18 cellular contexts compared by ENCODE assay signal in the genomic region with DNA sequence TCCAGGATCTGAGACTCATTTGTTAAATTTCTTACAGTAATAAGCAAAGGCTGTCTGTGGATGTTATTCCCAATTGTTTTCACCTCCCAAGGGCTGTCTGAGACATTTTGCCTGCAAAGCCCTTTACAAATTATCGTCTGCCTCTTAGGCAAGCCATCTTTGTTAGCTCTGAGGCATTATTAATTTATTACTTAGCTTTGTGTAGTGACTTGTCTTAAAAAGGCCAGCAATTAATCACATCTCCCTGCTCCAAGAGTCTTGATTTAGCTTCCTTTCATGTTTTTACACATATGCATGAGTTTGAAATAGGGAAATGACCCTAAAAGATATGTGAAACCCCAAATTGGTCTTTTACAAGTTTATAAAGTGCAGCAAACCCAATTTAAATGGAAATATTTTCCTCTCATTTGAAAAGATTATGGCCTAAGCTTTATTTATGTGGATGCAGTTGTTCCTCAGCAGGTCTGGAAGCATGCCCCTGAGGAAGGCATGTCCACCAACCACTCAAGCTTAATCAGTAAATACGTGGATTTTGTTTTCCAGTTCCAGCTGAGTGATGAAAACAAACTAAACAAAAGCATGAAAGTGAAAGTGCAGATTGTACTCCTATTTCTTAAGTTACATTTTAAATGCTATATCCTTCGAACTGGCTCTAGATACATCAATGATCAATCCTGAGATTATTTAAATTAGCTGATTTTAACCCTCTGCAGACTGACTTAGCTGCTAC.
A peak's percentile ranks its signal among the peaks of the same experiment; 100 is the strongest.
DNase-seq lines count a peak whose midpoint lies in the region; ATAC-seq and TF ChIP-seq lines count a peak whose summit lies in the region.
"Had no signal": no experiment of that assay in that cellular context is flagged by ENCODE, and none has a peak within 500 bp of the region (broad histone marks: within the 10 kb centered on the region; RNA-seq: fewer than 3 reads in every experiment).

No MANE protein-coding gene starts in this region.

- peak overlapping the region in 2 of 4 experiments; percentile 4 to 17 for H3K4me3 ChIP-seq in fibroblast of lung (replicated peaks in 1 of 4; ENCODE audit: control extremely low read depth in 1 of 4, insufficient read depth in 1 of 4, low read depth in 3 of 4, low read length in 4 of 4)
- no peak overlapping the region for H3K4me3 ChIP-seq in neural progenitor cell
- H3K4me3 ChIP-seq in SJCRH30: no peak overlapping the region
- H3K4me3 ChIP-seq: MG63, spleen, thyroid gland had no signal

- H3K27ac Mint-ChIP-seq in neural progenitor cell: no peak overlapping the region
- no peak overlapping the region for H3K27ac Mint-ChIP-seq in progenitor cell of endocrine pancreas
- H3K27ac Mint-ChIP-seq: activated B cell treated with CpG ODN at 0.5 μM for 24 hours; CD4-positive, alpha-beta T cell; T-helper 1 cell treated with Interleukin-12 subunit alpha and Interleukin-12 subunit beta and Interleukin-4 antibody, amounts not matched to agents 30 μg/mL and 1 μg/mL, for 36 hours had no signal

- no peaks in the 10 kb centered on the region for H4K20me1 ChIP-seq in fibroblast of lung (ENCODE audit: control insufficient read depth, extremely low read depth, insufficient read depth, low read length)
- H4K20me1 ChIP-seq in neural progenitor cell (ENCODE audit: low read depth): no peaks in the 10 kb centered on the region

- peak; percentile 1 for DNase-seq in A172 (ENCODE audit: low spot score)
- peak; percentile 30 for DNase-seq in M059J (ENCODE audit: low read depth)
- peak; percentile 31 to 60 for DNase-seq in fibroblast of lung (ENCODE audit: low read depth in 2 of 2)
- DNase-seq in neural progenitor cell (ENCODE audit: low spot score): no peak
- DNase-seq in NCI-H146 treated with DMSO at 0.1 percent for 48 hours (lab: John Stamatoyannopoulos, UW; ENCODE audit: unreplicated experiment): no peak
- DNase-seq in progenitor cell of endocrine pancreas (ENCODE audit: low spot score, unreplicated experiment): no peak
- no peak for DNase-seq in SJCRH30
- DNase-seq: activated B cell treated with CpG ODN at 0.5 μM for 24 hours; CD4-positive, alpha-beta T cell; foreskin keratinocyte; left colon; MG63; NCI-H1694 treated with DMSO at 0.1 percent for 48 hours; NCI-H446; spleen; thyroid gland had no signal

- H3K79me2 ChIP-seq in fibroblast of lung (ENCODE audit: control insufficient read depth, insufficient read depth, low read length) (no peaks in the 10 kb centered on the region), neural progenitor cell (ENCODE audit: low read depth) (no peaks in the 10 kb centered on the region)

- H3F3A ChIP-seq in neural progenitor cell (ENCODE audit: low read depth): no peaks in the 10 kb centered on the region

- H3K9ac ChIP-seq in fibroblast of lung (ENCODE audit: insufficient read depth, low read length): no peak overlapping the region
- H3K9ac ChIP-seq in neural progenitor cell: no peak overlapping the region

- H3K9me3 Mint-ChIP-seq in neural progenitor cell: no peaks in the 10 kb centered on the region
- H3K9me3 Mint-ChIP-seq in progenitor cell of endocrine pancreas (ENCODE audit: low read depth): peaks cover 13% of the 10 kb centered on the region
- H3K9me3 Mint-ChIP-seq: T-helper 1 cell treated with Interleukin-12 subunit alpha and Interleukin-12 subunit beta and Interleukin-4 antibody, amounts not matched to agents 30 μg/mL and 1 μg/mL, for 36 hours had no signal

- TF ChIP-seq CTCF in fibroblast of lung (conservative IDR thresholded peaks at IDR 0.05 in 1 of 2, IDR thresholded peaks at IDR 0.05 in 1 of 2; ENCODE audit: low read depth in 1 of 2, low read length in 2 of 2) (no peak), neural progenitor cell (IDR thresholded peaks at IDR 0.05) (no peak), progenitor cell of endocrine pancreas (IDR thresholded peaks at IDR 0.05; ENCODE audit: unreplicated experiment) (no peak)

- H2AFZ ChIP-seq in fibroblast of lung (ENCODE audit: low read length) (peak overlapping the region; percentile 40), neural progenitor cell (replicated peaks) (peak overlapping the region; percentile 89)

- no peaks in the 10 kb centered on the region for H3K27me3 Mint-ChIP-seq in neural progenitor cell (ENCODE audit: insufficient read depth, low read depth)
- no peaks in the 10 kb centered on the region for H3K27me3 Mint-ChIP-seq in progenitor cell of endocrine pancreas
- H3K27me3 Mint-ChIP-seq: activated B cell treated with CpG ODN at 0.5 μM for 24 hours; CD4-positive, alpha-beta T cell had no signal

- H3K4me1 Mint-ChIP-seq in neural progenitor cell (no peaks in the 10 kb centered on the region), progenitor cell of endocrine pancreas (ENCODE audit: low read depth) (peaks cover 6% of the 10 kb centered on the region)

- H3K27ac ChIP-seq in fibroblast of lung (ENCODE audit: insufficient read depth, low read length) (peak overlapping the region; percentile 63), neural progenitor cell (no peak overlapping the region), SJCRH30 (no peak overlapping the region)
- H3K27ac ChIP-seq: foreskin keratinocyte, thyroid gland had no signal

- no peaks in the 10 kb centered on the region for H3K27me3 ChIP-seq in fibroblast of lung (ENCODE audit: control insufficient read depth, insufficient read depth, low read length)
- H3K27me3 ChIP-seq in neural progenitor cell: no peaks in the 10 kb centered on the region
- no peaks in the 10 kb centered on the region; the same call in none of the 2 replicates for H3K27me3 ChIP-seq in SJCRH30
- H3K27me3 ChIP-seq: foreskin keratinocyte, MG63, spleen, thyroid gland had no signal

- H3K36me3 Mint-ChIP-seq in neural progenitor cell (no peaks in the 10 kb centered on the region), progenitor cell of endocrine pancreas (ENCODE audit: insufficient read depth) (no peaks in the 10 kb centered on the region)

- peak overlapping the region; percentile 93 for H3K4me2 ChIP-seq in fibroblast of lung (ENCODE audit: extremely low read depth, insufficient read depth, low read length)
- no peak overlapping the region for H3K4me2 ChIP-seq in neural progenitor cell

- H3K9me3 ChIP-seq in fibroblast of lung (ENCODE audit: control insufficient read depth, insufficient read depth, low read depth, low read length) (no peaks in the 10 kb centered on the region), neural progenitor cell (ENCODE audit: low read depth) (no peaks in the 10 kb centered on the region), SJCRH30 (replicated peaks) (no peaks in the 10 kb centered on the region)
- H3K9me3 ChIP-seq: thyroid gland had no signal

- H3K4me1 ChIP-seq in fibroblast of lung (ENCODE audit: control insufficient read depth, extremely low read depth, insufficient read depth, low read length) (peaks cover 26% of the 10 kb centered on the region), neural progenitor cell (peaks cover 11% of the 10 kb centered on the region), SJCRH30 (no peaks in the 10 kb centered on the region)
- H3K4me1 ChIP-seq: foreskin keratinocyte, spleen had no signal

- H3K36me3 ChIP-seq in fibroblast of lung (ENCODE audit: control insufficient read depth, insufficient read depth, low read length): no peaks in the 10 kb centered on the region
- no peaks in the 10 kb centered on the region for H3K36me3 ChIP-seq in neural progenitor cell
- H3K36me3 ChIP-seq in SJCRH30: no peaks in the 10 kb centered on the region
- H3K36me3 ChIP-seq: MG63, spleen, thyroid gland had no signal

- ATAC-seq in HG02938 (IDR thresholded peaks at IDR 0.05; ENCODE audit: unreplicated experiment): no peak
- ATAC-seq: foreskin keratinocyte, left colon had no signal

- no peak overlapping the region for H3K4me3 Mint-ChIP-seq in neural progenitor cell
- no peak overlapping the region for H3K4me3 Mint-ChIP-seq in progenitor cell of endocrine pancreas (ENCODE audit: low read depth)
- H3K4me3 Mint-ChIP-seq: activated B cell treated with CpG ODN at 0.5 μM for 24 hours; CD4-positive, alpha-beta T cell; T-helper 1 cell treated with Interleukin-12 subunit alpha and Interleukin-12 subunit beta and Interleukin-4 antibody, amounts not matched to agents 30 μg/mL and 1 μg/mL, for 36 hours had no signal

Comparison
In these comparisons a context has a peak if more than half of its experiments do, and no peak if none do; other contexts are left out.
1. DNase-seq: peak in A172 (single experiment), M059J (single experiment) and fibroblast of lung (2 of 2); none in neural progenitor cell (single experiment), NCI-H146 treated with DMSO at 0.1 percent for 48 hours (single experiment), progenitor cell of endocrine pancreas (single experiment) and SJCRH30 (0 of 2).